ENCODE assay signal across 1 cellular context in the genomic region with DNA sequence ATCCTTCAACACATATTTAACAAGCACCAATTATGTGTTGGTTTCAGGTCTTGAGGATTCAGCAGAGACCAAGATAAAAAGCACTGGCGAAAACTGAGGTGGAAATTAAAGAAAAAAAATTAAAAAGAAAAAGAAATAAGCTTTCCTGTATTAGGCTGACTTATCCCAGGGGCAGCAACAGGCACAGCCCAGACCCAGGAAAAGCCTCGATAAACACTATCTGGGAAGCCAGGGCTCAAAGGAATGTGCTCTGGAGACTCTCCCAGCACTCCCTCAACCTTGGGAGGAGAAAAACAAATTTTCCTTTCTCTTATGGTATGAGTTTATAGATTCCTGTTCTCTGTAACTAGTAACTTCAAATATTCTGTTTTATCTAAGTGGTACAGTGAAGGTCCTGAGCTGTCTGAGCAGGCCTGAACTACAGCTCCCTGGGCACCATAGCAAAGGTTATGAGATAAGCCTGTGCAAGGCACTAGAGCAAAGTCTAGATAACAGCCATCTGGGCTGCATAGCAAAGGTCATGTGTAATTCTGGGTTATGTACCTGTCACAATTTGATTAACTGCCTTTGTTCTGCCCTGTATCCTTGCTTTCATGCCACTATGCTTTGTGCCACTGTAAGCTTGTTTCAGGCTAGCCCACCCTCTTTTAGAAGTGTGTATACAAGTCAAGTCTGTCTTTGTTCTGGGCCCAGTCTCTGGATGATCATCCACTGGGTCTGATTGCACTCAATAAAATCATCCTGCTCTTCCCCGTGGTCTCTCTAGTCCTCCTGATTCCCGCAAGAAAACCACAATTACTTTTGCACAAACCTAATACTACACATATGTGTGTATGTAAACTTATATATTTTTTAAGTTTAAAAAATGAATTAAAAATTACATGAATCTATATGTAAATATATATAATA.
TF ChIP-seq lines count a peak whose summit lies in the region.

No MANE protein-coding gene starts in this region.

TF ChIP-seq in K562, 482 proteins besides CTCF, POLR2A, EP300 and RAD21 (continued from another document):
- TF ChIP-seq MIER1 (IDR thresholded peaks at IDR 0.05; ENCODE audit: low read depth): no peak
- TF ChIP-seq, protein P1, sequence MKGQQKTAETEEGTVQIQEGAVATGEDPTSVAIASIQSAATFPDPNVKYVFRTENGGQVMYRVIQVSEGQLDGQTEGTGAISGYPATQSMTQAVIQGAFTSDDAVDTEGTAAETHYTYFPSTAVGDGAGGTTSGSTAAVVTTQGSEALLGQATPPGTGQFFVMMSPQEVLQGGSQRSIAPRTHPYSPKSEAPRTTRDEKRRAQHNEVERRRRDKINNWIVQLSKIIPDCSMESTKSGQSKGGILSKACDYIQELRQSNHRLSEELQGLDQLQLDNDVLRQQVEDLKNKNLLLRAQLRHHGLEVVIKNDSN (CRISPR knock-in tag; IDR thresholded peaks at IDR 0.05): no peak
- peak; percentile 75 for TF ChIP-seq CBFA2T3 (IDR thresholded peaks at IDR 0.05)
- 0 out of 2 replicates have a peak, but pooled peaks have one; percentile 48 for TF ChIP-seq CBX1 (IDR thresholded peaks at IDR 0.05; ENCODE audit: low read depth)
- TF ChIP-seq, protein P2, sequence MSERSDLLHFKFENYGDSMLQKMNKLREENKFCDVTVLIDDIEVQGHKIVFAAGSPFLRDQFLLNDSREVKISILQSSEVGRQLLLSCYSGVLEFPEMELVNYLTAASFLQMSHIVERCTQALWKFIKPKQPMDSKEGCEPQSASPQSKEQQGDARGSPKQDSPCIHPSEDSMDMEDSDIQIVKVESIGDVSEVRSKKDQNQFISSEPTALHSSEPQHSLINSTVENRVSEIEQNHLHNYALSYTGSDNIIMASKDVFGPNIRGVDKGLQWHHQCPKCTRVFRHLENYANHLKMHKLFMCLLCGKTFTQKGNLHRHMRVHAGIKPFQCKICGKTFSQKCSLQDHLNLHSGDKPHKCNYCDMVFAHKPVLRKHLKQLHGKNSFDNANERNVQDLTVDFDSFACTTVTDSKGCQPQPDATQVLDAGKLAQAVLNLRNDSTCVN (CRISPR knock-in tag; IDR thresholded peaks at IDR 0.05): no peak
- no peak for TF ChIP-seq ZNF830 (CRISPR knock-in tag; IDR thresholded peaks at IDR 0.05)
- peak; percentile 67 for TF ChIP-seq MEIS2 (IDR thresholded peaks at IDR 0.05; ENCODE audit: partially characterized antibody)
- TF ChIP-seq, protein P3, sequence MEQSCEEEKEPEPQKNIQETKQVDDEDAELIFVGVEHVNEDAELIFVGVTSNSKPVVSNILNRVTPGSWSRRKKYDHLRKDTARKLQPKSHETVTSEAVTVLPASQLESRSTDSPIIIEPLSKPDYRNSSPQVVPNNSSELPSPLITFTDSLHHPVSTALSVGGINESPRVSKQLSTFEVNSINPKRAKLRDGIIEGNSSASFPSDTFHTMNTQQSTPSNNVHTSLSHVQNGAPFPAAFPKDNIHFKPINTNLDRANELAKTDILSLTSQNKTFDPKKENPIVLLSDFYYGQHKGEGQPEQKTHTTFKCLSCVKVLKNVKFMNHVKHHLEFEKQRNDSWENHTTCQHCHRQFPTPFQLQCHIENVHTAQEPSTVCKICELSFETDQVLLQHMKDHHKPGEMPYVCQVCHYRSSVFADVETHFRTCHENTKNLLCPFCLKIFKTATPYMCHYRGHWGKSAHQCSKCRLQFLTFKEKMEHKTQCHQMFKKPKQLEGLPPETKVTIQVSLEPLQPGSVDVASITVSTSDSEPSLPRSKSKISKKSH (CRISPR knock-in tag; IDR thresholded peaks at IDR 0.05): peak; percentile 63; the same call in 1 of the 2 replicates
- no peak for TF ChIP-seq NR2C1 (IDR thresholded peaks at IDR 0.05)
- TF ChIP-seq NR2C1 (tag; IDR thresholded peaks at IDR 0.05): peak; percentile 49; the same call in 1 of the 2 replicates
- peak in 1 of 2 experiments; percentile 41; a peak in 1 of 3 replicates for TF ChIP-seq CBX3 (IDR thresholded peaks at IDR 0.05; ENCODE audit: borderline replicate concordance in 1 of 2, low read length in 2 of 2)
- TF ChIP-seq, protein P4, sequence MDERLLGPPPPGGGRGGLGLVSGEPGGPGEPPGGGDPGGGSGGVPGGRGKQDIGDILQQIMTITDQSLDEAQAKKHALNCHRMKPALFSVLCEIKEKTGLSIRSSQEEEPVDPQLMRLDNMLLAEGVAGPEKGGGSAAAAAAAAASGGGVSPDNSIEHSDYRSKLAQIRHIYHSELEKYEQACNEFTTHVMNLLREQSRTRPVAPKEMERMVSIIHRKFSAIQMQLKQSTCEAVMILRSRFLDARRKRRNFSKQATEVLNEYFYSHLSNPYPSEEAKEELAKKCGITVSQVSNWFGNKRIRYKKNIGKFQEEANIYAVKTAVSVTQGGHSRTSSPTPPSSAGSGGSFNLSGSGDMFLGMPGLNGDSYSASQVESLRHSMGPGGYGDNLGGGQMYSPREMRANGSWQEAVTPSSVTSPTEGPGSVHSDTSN (CRISPR knock-in tag; IDR thresholded peaks at IDR 0.05; ENCODE audit: low read depth): no peak
- TF ChIP-seq, protein P4 (tag; conservative IDR thresholded peaks at IDR 0.05; ENCODE audit: low read depth): peak; percentile 46; the same call in 1 of the 2 replicates
- TF ChIP-seq, protein P5, sequence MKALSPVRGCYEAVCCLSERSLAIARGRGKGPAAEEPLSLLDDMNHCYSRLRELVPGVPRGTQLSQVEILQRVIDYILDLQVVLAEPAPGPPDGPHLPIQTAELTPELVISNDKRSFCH (CRISPR knock-in tag; IDR thresholded peaks at IDR 0.05): no peak
- TF ChIP-seq, protein P5 (tag; IDR thresholded peaks at IDR 0.05): peak; percentile 96
